Comparison of ENCODE assay signal across 1 cellular context in the genomic region with DNA sequence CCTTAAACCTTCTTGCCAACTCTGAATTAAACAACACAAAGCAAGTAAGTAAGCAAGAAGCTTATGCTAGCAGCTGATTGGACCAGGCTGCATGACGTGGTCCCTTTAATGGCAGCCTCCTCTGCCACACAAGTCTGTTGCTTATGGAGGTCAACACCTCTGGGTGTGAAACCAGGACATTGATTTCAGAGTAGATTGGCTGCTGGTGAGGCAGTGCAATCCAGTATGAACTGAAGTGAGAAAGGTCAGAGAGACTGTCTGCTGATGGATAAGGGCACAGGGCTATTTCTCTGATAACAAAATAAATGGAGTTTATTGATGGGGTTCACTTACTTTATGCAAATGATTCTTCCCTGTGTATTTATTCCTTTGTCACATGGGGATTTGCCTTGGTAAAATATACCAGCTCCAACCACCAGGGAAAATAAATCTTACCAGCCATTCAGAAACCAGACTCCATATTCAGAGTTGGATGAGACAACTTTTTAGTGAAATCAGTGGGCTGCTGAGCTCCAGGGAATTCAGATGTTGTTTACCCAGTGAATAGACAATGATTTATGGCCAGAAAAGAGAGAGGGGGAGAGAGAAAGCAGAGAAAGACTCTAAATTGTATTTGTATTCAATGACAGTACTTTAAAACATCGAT.
TF ChIP-seq lines count a peak whose summit lies in the region.

No MANE protein-coding gene starts in this region.

TF ChIP-seq in IMR-90, 13 proteins besides CTCF, POLR2A, EP300 and RAD21 (continued from another document):
- TF ChIP-seq, protein P1, sequence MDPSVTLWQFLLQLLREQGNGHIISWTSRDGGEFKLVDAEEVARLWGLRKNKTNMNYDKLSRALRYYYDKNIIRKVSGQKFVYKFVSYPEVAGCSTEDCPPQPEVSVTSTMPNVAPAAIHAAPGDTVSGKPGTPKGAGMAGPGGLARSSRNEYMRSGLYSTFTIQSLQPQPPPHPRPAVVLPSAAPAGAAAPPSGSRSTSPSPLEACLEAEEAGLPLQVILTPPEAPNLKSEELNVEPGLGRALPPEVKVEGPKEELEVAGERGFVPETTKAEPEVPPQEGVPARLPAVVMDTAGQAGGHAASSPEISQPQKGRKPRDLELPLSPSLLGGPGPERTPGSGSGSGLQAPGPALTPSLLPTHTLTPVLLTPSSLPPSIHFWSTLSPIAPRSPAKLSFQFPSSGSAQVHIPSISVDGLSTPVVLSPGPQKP (IDR thresholded peaks at IDR 0.05; ENCODE audit: borderline replicate concordance, low read depth, low read length), result no peak
- TF ChIP-seq, protein P2, sequence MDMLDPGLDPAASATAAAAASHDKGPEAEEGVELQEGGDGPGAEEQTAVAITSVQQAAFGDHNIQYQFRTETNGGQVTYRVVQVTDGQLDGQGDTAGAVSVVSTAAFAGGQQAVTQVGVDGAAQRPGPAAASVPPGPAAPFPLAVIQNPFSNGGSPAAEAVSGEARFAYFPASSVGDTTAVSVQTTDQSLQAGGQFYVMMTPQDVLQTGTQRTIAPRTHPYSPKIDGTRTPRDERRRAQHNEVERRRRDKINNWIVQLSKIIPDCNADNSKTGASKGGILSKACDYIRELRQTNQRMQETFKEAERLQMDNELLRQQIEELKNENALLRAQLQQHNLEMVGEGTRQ (IDR thresholded peaks at IDR 0.05; ENCODE audit: low read depth, low read length), result no peak
- TF ChIP-seq MXI1 (IDR thresholded peaks at IDR 0.05; ENCODE audit: borderline replicate concordance, low read depth, low read length) (no peak), MAFK (IDR thresholded peaks at IDR 0.05; ENCODE audit: low read depth, low read length) (no peak), BHLHE40 (IDR thresholded peaks at IDR 0.05; ENCODE audit: low read depth, low read length) (no peak), CHD1 (IDR thresholded peaks at IDR 0.05; ENCODE audit: low read depth, low read length) (no peak), NFE2L2 (IDR thresholded peaks at IDR 0.05; ENCODE audit: low read depth, low read length) (no peak)
